In genomic region chr6:34756513-34756856, GRCh38 we compare ENCODE assay signal across 1 cellular context.
TF ChIP-seq lines count a peak whose summit lies in the region.

No MANE protein-coding gene starts in this region.

TF ChIP-seq in GM12878, 131 proteins besides CTCF, POLR2A, EP300 and RAD21:
- TF ChIP-seq SMARCA5 (IDR thresholded peaks at IDR 0.05) (peak; percentile 89), ZNF384 (IDR thresholded peaks at IDR 0.05; ENCODE audit: borderline replicate concordance, low read depth, low read length) (peak; percentile 76), CREM (IDR thresholded peaks at IDR 0.05; ENCODE audit: low read depth) (0 out of 2 replicates have a peak, but pooled peaks have one; percentile 17), RUNX3 (IDR thresholded peaks at IDR 0.05; ENCODE audit: low read length) (peak; percentile 50), MLLT1 (IDR thresholded peaks at IDR 0.05) (0 out of 2 replicates have a peak, but pooled peaks have one; percentile 73), NKRF (conservative IDR thresholded peaks at IDR 0.05) (0 out of 2 replicates have a peak, but pooled peaks have one; percentile 54), NBN (IDR thresholded peaks at IDR 0.05) (peak; percentile 53)
